8 cellular contexts compared by ENCODE assay signal in genomic region chr14:69101331-69101826, GRCh38. TPM values are rescaled to one million over a fixed set of nuclear protein-coding genes. Genes with fewer than 3 reads are reported as not detected.
A peak's percentile ranks its signal among the peaks of the same experiment; 100 is the strongest.
DNase-seq lines count a peak whose midpoint lies in the region; ATAC-seq and TF ChIP-seq lines count a peak whose summit lies in the region.

No MANE protein-coding gene starts in this region.

- ATAC-seq in natural killer cell treated with Interleukin-12 subunit alpha and Interleukin-12 subunit beta and Interleukin-15 and Interleukin-18, amount 100 ng/mL, for 72 hours: peak; percentile 79 to 84
- ATAC-seq in GM18520 (IDR thresholded peaks at IDR 0.05; ENCODE audit: unreplicated experiment): no peak
- ATAC-seq in GM21717 (IDR thresholded peaks at IDR 0.05; ENCODE audit: unreplicated experiment): no peak

- H3K9me3 Mint-ChIP-seq in natural killer cell treated with Interleukin-12 subunit alpha and Interleukin-12 subunit beta and Interleukin-15 and Interleukin-18, amount 100 ng/mL, for 72 hours: no peaks in the 10 kb centered on the region

- in situ Hi-C loops in GM13977 (cut with MboI; ENCODE audit: low pct_unique_long_range_greater_than_20kb, low sequenced_read_pairs, unreplicated experiment): no loop called here

- H3K4me1 ChIP-seq in A673 (ENCODE audit: insufficient read depth, low read length, poor library complexity, severe bottlenecking): peaks cover 3% of the 10 kb centered on the region
- no peaks in the 10 kb centered on the region; the same call in 1 of the 2 replicates for H3K4me1 ChIP-seq in SJCRH30

- intact Hi-C loops in A673 (cut with micrococcal nuclease; ENCODE audit: unreplicated experiment): no loop called here

- peaks cover 5% of the 10 kb centered on the region for H3K36me3 Mint-ChIP-seq in natural killer cell treated with Interleukin-12 subunit alpha and Interleukin-12 subunit beta and Interleukin-15 and Interleukin-18, amount 100 ng/mL, for 72 hours

- H3K27ac Mint-ChIP-seq in natural killer cell treated with Interleukin-12 subunit alpha and Interleukin-12 subunit beta and Interleukin-15 and Interleukin-18, amount 100 ng/mL, for 72 hours: peak overlapping the region; percentile 54 to 82

- CTCF ChIA-PET in A673 (lab: Charles Lee): interaction anchor here (0.6 to 0.8 kb wide), 3 partner anchors 160 to 238 kb away, joined by 3 read pairs; no protein-coding TSS in a partner anchor

- H3K36me3 ChIP-seq in A673 (ENCODE audit: insufficient read depth, low read length, poor library complexity, severe bottlenecking) (no peaks in the 10 kb centered on the region), SJCRH30 (peaks cover 14% of the 10 kb centered on the region)

- DNase-seq in A673 (ENCODE audit: low spot score) (peak; percentile 79), GM13977 (ENCODE audit: low spot score) (no peak), SJCRH30 (peak; percentile 9 to 42), epithelial cell of esophagus (ENCODE audit: low read depth) (peak; percentile 90), NCI-H345 (lab: John Stamatoyannopoulos, UW) (no peak)
- DNase-seq in natural killer cell treated with Interleukin-12 subunit alpha and Interleukin-12 subunit beta and Interleukin-15 and Interleukin-18, amount 100 ng/mL, for 72 hours (ENCODE audit: low spot score): no peak

- POLR2A ChIA-PET in A673 (lab: Charles Lee; ENCODE audit: low non-redundant PET): interaction anchor here (0.6 kb wide), 1 partner anchor 136 kb away, joined by 3 read pairs; no protein-coding TSS in a partner anchor

- H3K27me3 Mint-ChIP-seq in natural killer cell treated with Interleukin-12 subunit alpha and Interleukin-12 subunit beta and Interleukin-15 and Interleukin-18, amount 100 ng/mL, for 72 hours: no peaks in the 10 kb centered on the region

- H3K27ac ChIP-seq in A673 (ENCODE audit: low read depth, low read length, poor library complexity, severe bottlenecking): peak overlapping the region; percentile 48
- no peak overlapping the region for H3K27ac ChIP-seq in SJCRH30

- H3K9me3 ChIP-seq in A673 (ENCODE audit: low read depth, low read length, poor library complexity, severe bottlenecking) (no peaks in the 10 kb centered on the region), SJCRH30 (replicated peaks) (no peaks in the 10 kb centered on the region)

- H3K4me1 Mint-ChIP-seq in natural killer cell treated with Interleukin-12 subunit alpha and Interleukin-12 subunit beta and Interleukin-15 and Interleukin-18, amount 100 ng/mL, for 72 hours (ENCODE audit: low read depth in 2 of 2): peaks cover 15 to 23% of the 10 kb centered on the region in 2 donors

- no peaks in the 10 kb centered on the region for H3K27me3 ChIP-seq in A673 (replicated peaks; ENCODE audit: insufficient read depth, low read depth, low read length, poor library complexity)
- H3K27me3 ChIP-seq in SJCRH30: no peaks in the 10 kb centered on the region

- TF ChIP-seq CTCF in A673 (conservative IDR thresholded peaks at IDR 0.05; ENCODE audit: low read depth, low read length): peak; percentile 74
- TF ChIP-seq CTCF in GM13977 (IDR thresholded peaks at IDR 0.05; ENCODE audit: extremely low read depth, insufficient read depth, missing control alignments): peak; percentile 27
- TF ChIP-seq CTCF in epithelial cell of esophagus (IDR thresholded peaks at IDR 0.05; ENCODE audit: insufficient read depth, low read depth, low read length, missing control alignments): peak; percentile 79

- H3K4me3 ChIP-seq in A673 (ENCODE audit: low read depth, low read length, poor library complexity, severe bottlenecking) (no peak overlapping the region), SJCRH30 (no peak overlapping the region), epithelial cell of esophagus (ENCODE audit: low read length) (no peak overlapping the region)

- BruUV-seq in A673 (replicated peaks; lab: Mats Ljungman, UMichigan): no TSS peak

- no peak overlapping the region for H3K4me3 Mint-ChIP-seq in natural killer cell treated with Interleukin-12 subunit alpha and Interleukin-12 subunit beta and Interleukin-15 and Interleukin-18, amount 100 ng/mL, for 72 hours

RNA-seq across cellular contexts. Expression of gene DCAF5, which starts 51.5 kb away (rescaled TPM):
- total RNA-seq in A673 (2021): 22.0 and 26.8 TPM in 2 replicates
- total RNA-seq in SJCRH30 (2014; rRNA removed; shearing (Covaris generic)): 27.7 and 29.0 TPM in 2 replicates
- 10 to 100 TPM; 51.3 to 52.0 TPM for total RNA-seq in natural killer cell treated with Interleukin-12 subunit alpha and Interleukin-12 subunit beta and Interleukin-15 and Interleukin-18, amount 100 ng/mL, for 72 hours

Comparison
In these comparisons a context has a peak if more than half of its experiments do, and no peak if none do; other contexts are left out.
1. DNase-seq: peak in A673 (single experiment), SJCRH30 (2 of 2) and epithelial cell of esophagus (single experiment); none in GM13977 (single experiment), natural killer cell treated with Interleukin-12 subunit alpha and Interleukin-12 subunit beta and Interleukin-15 and Interleukin-18, amount 100 ng/mL, for 72 hours (single experiment) and NCI-H345 (single experiment).
2. CTCF ChIP-seq: peak in every context shown above with its lines; median percentile 79 in epithelial cell of esophagus; 74 in A673; 27 in GM13977.
3. ATAC-seq: peak in natural killer cell treated with Interleukin-12 subunit alpha and Interleukin-12 subunit beta and Interleukin-15 and Interleukin-18, amount 100 ng/mL, for 72 hours (2 of 2); none in GM18520 (single experiment) and GM21717 (single experiment).